18 cellular contexts compared by ENCODE assay signal in genomic region chr7:14018751-14019150, GRCh38. TPM values are rescaled to one million over a fixed set of nuclear protein-coding genes. Genes with fewer than 3 reads are reported as not detected.
"Had no signal": no experiment of that assay in that cellular context is flagged by ENCODE, and none has a peak within 500 bp of the region (broad histone marks: within the 10 kb centered on the region; RNA-seq: fewer than 3 reads in every experiment).

No MANE protein-coding gene starts in this region.

- H3K27ac ChIP-seq: RWPE1 had no signal

- ATAC-seq: HepG2 had no signal

- DNase-seq: KBM-7, MV-4-11, NCI-H1048, NCI-H1105, NCI-H1417, NCI-H1436 treated with DMSO at 0.1 percent for 48 hours, NCI-H1694, NCI-H187 treated with DMSO at 0.1 percent for 48 hours, NCI-H2029 treated with DMSO at 0.1 percent for 48 hours, NCI-H2171 treated with DMSO at 0.1 percent for 48 hours, NCI-H2227 treated with DMSO at 0.1 percent for 48 hours, NCI-H524, NCI-H526 treated with DMSO at 0.1 percent for 48 hours, NCI-H774, SHP77 had no signal

- FAIRE-seq: HepG2 had no signal

RNA-seq across cellular contexts. Expression of gene ETV1, which starts 29.3 kb away (rescaled TPM):
- polyA plus RNA-seq: IgD-negative memory B cell had no signal
